6 cellular contexts compared by ENCODE assay signal in genomic region chr4:189846608-189847007, GRCh38.
A peak's percentile ranks its signal among the peaks of the same experiment; 100 is the strongest.
DNase-seq lines count a peak whose midpoint lies in the region; ATAC-seq and TF ChIP-seq lines count a peak whose summit lies in the region.
"Not testable (repeated sequence)": the region's sequence is repeated elsewhere in the genome, so short reads cannot be mapped to it uniquely, and the experiment has no call there.

No MANE protein-coding gene starts in this region.

- not testable (repeated sequence) for H3K27ac ChIP-seq in left ventricle myocardium inferior (replicated peaks); lower lobe of right lung

- DNase-seq in BE2C = peak; percentile 32
- peak; percentile 3 for DNase-seq in T-helper 9 cell
- DNase-seq in activated naive CD4-positive, alpha-beta T cell treated with anti-CD3 and anti-CD28 coated beads, Interleukin-2, amount 50 U/mL, for 16 hours = peak; percentile 16
- peak; percentile 22 for DNase-seq in left ventricle myocardium inferior
- DNase-seq in lower lobe of right lung = peak; percentile 51
- DNase-seq in stimulated activated naive CD8-positive, alpha-beta T cell treated with anti-CD3 and anti-CD28 coated beads, Interleukin-15, Interleukin-2, amounts not matched to agents 100 U/mL and 50 U/mL, for 24 hours = peak; percentile 4

- H3K4me3 ChIP-seq in BE2C (ENCODE audit: low read depth, low read length); left ventricle myocardium inferior; lower lobe of right lung: not testable (repeated sequence)

- H3K4me1 ChIP-seq in BE2C, left ventricle myocardium inferior, lower lobe of right lung: not testable (repeated sequence)

- intact Hi-C loops in left ventricle myocardium inferior (cut with micrococcal nuclease); lower lobe of right lung (cut with DNase I): not testable (repeated sequence)

- not testable (repeated sequence) for H3K9me3 ChIP-seq in BE2C; left ventricle myocardium inferior (replicated peaks); lower lobe of right lung

- H3K27me3 ChIP-seq in BE2C; left ventricle myocardium inferior (ENCODE audit: low read depth); lower lobe of right lung (ENCODE audit: low read depth): not testable (repeated sequence)

- ATAC-seq in lower lobe of right lung; stimulated activated naive CD8-positive, alpha-beta T cell treated with anti-CD3 and anti-CD28 coated beads, Interleukin-15, Interleukin-2, amounts not matched to agents 100 U/mL and 50 U/mL, for 24 hours: not testable (repeated sequence)

- not testable (repeated sequence) for TF ChIP-seq CTCF in BE2C (IDR thresholded peaks at IDR 0.05; ENCODE audit: low read depth, low read length); left ventricle myocardium inferior (IDR thresholded peaks at IDR 0.05; ENCODE audit: borderline replicate concordance); lower lobe of right lung (IDR thresholded peaks at IDR 0.05)

- not testable (repeated sequence) for H3K36me3 ChIP-seq in BE2C, left ventricle myocardium inferior, lower lobe of right lung
